Comparison of ENCODE assay signal across 8 cellular contexts in the genomic region with DNA sequence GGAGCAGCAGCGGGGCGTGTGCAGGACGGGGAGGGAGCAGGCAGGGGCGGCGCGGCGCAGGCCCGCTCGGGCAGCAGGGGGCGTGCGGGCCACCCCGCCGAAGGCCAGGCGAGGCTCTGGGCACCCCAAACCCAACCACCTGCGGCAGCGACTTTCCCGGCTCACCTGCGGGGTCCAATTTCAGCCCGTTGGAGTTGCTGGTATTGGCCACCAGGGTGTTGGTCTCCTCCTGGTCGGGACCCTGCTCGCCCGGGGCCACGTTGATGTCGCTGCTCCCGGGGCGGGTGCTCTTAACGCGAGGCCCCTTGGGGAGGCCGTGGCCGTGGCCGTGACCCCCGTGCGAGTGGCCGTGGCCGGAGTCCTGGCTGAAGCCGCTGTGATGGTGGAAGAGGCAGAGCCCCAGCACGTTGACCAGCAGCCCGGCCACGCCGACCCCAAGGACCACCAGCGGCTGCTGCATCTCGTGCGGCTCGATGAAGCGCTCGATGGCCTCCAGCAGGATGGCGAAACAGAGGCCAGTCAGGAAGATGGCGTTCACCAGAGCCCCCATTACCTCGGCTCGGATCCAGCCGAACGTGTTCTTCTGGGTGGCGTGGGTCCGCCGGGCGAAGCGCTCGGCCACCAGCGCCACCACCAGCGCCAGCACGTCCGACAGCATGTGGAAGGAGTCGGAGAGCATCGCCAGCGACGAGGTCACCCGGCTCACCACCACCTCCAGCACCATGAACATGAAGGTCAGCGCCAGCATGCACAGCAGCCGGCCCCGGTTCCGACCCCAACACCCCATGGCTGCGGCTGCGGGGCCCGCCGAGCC. TPM values are rescaled to one million over a fixed set of nuclear protein-coding genes. Genes with fewer than 3 reads are reported as not detected.
DNase-seq lines count a peak whose midpoint lies in the region; ATAC-seq and TF ChIP-seq lines count a peak whose summit lies in the region.

No MANE protein-coding gene starts in this region.

- H3K9me3 ChIP-seq in ectodermal cell (ENCODE audit: control insufficient read depth, low read length): no peaks in the 10 kb centered on the region

- peak overlapping the region; percentile 90 for H3K4me3 Mint-ChIP-seq in activated CD4-positive, alpha-beta memory T cell treated with anti-CD3 and anti-CD28 coated beads, Interleukin-2, amount 10 ng/mL, durations not matched to agents 7 days and 5 days

- peaks cover 5% of the 10 kb centered on the region for H3K27me3 Mint-ChIP-seq in activated CD4-positive, alpha-beta memory T cell treated with anti-CD3 and anti-CD28 coated beads, Interleukin-2, amount 10 ng/mL, durations not matched to agents 7 days and 5 days

- peak overlapping the region; percentile 80 for H3K27ac Mint-ChIP-seq in activated CD4-positive, alpha-beta memory T cell treated with anti-CD3 and anti-CD28 coated beads, Interleukin-2, amount 10 ng/mL, durations not matched to agents 7 days and 5 days

- peak; percentile 56 for DNase-seq in AG10803 (ENCODE audit: low read depth)
- peak; percentile 60 for DNase-seq in NCI-H510A (lab: John Stamatoyannopoulos, UW)
- peak; percentile 81 for DNase-seq in activated CD4-positive, alpha-beta memory T cell treated with anti-CD3 and anti-CD28 coated beads, Interleukin-2, amount 10 ng/mL, durations not matched to agents 7 days and 5 days
- peak; percentile 62 for DNase-seq in medulla oblongata (ENCODE audit: extremely low spot score)
- peak; percentile 50 for DNase-seq in stimulated activated CD8-positive, alpha-beta memory T cell treated with anti-CD3 and anti-CD28 coated beads, Interleukin-12 subunit alpha, Interleukin-12 subunit beta, amount 100 ng/mL, for 24 hours (ENCODE audit: extremely low read depth)

- H3K4me1 ChIP-seq in ectodermal cell (ENCODE audit: control insufficient read depth, insufficient read depth, low read length): peaks cover 21% of the 10 kb centered on the region

- CTCF ChIA-PET in activated CD4-positive, alpha-beta memory T cell treated with anti-CD3 and anti-CD28 coated beads, Interleukin-2, amount 10 ng/mL, durations not matched to agents 7 days and 5 days (lab: Charles Lee): interaction anchor here (1.1 to 3.0 kb wide), 11 partner anchors 10 to 457 kb away, joined by 3 to 17 read pairs (median 6); a partner anchor contains a TSS

- peaks cover 58% of the 10 kb centered on the region for H3K4me1 Mint-ChIP-seq in activated CD4-positive, alpha-beta memory T cell treated with anti-CD3 and anti-CD28 coated beads, Interleukin-2, amount 10 ng/mL, durations not matched to agents 7 days and 5 days

- H3K36me3 Mint-ChIP-seq in activated CD4-positive, alpha-beta memory T cell treated with anti-CD3 and anti-CD28 coated beads, Interleukin-2, amount 10 ng/mL, durations not matched to agents 7 days and 5 days (ENCODE audit: low read depth): peaks cover 16% of the 10 kb centered on the region

- TF ChIP-seq CTCF in AG10803 (conservative IDR thresholded peaks at IDR 0.05; ENCODE audit: low read length): peak; percentile 45

- WGBS in ectodermal cell, 2 experiments: 0% methylated on average over 75 of the region's 75 CpGs

- POLR2A ChIA-PET in activated CD4-positive, alpha-beta memory T cell treated with anti-CD3 and anti-CD28 coated beads, Interleukin-2, amount 10 ng/mL, durations not matched to agents 7 days and 5 days (lab: Charles Lee): interaction anchor here (0.8 to 2.1 kb wide), 12 partner anchors 29 to 1204 kb away, joined by 3 to 8 read pairs (median 3); a partner anchor contains a TSS

- H3K27ac ChIP-seq in ectodermal cell (ENCODE audit: insufficient read depth, low read depth, low read length, poor library complexity, severe bottlenecking): no peak overlapping the region

- ATAC-seq in GM18861 (IDR thresholded peaks at IDR 0.05; ENCODE audit: unreplicated experiment) (peak; percentile 21), HG03097 (IDR thresholded peaks at IDR 0.05; ENCODE audit: low FRiP score, unreplicated experiment) (peak; percentile 36)

- H3K4me3 ChIP-seq in AG10803 (ENCODE audit: low read length) (peak overlapping the region; percentile 85), ectodermal cell (ENCODE audit: insufficient read depth, low read depth, low read length) (peak overlapping the region; percentile 87)

- H3K27me3 ChIP-seq in ectodermal cell (ENCODE audit: control insufficient read depth, insufficient read depth, low read length, poor library complexity, severe bottlenecking): peaks cover 11% of the 10 kb centered on the region

- H3K36me3 ChIP-seq in ectodermal cell (ENCODE audit: control insufficient read depth, insufficient read depth, low read length): peaks cover 6% of the 10 kb centered on the region

- H3K9me3 Mint-ChIP-seq in activated CD4-positive, alpha-beta memory T cell treated with anti-CD3 and anti-CD28 coated beads, Interleukin-2, amount 10 ng/mL, durations not matched to agents 7 days and 5 days: no peaks in the 10 kb centered on the region

RNA-seq across cellular contexts. Expression of a gene that starts 0.9 kb away (rescaled TPM):
- total RNA-seq in activated CD4-positive, alpha-beta memory T cell treated with anti-CD3 and anti-CD28 coated beads, Interleukin-2, amount 10 ng/mL, durations not matched to agents 7 days and 5 days: 1 to 10 TPM; 8.0 to 8.2 TPM
- polyA plus RNA-seq in ectodermal cell (2013, experiment 1 of 4): 8.3 TPM
- polyA plus RNA-seq in ectodermal cell (2013, experiment 2 of 4): 12.7 TPM
- 8.2 TPM for polyA plus RNA-seq in ectodermal cell (2013, experiment 3 of 4)
- 8.8 TPM for polyA plus RNA-seq in ectodermal cell (2013, experiment 4 of 4)
